ENCODE assay signal across 36 cellular contexts in the genomic region with DNA sequence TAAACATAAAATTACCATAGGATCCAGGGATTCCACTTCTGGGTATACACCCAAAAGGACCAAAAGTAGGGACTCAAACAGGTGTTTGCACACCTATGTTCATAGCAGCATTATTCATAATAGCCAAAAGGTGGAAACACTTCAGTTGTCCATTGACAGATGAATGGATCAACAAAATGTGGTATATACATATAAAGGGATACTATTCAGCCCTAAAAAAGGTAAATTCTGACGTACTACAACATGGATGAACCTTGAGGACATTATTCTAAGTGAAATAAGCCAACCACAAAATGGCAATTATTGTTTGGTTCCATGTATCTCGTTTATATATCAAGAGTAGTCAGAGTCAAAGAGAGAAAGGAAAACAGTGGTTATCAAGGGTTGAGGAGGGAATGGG.
DNase-seq lines count a peak whose midpoint lies in the region; ATAC-seq, FAIRE-seq and TF ChIP-seq lines count a peak whose summit lies in the region.
"Had no signal": no experiment of that assay in that cellular context is flagged by ENCODE, and none has a peak within 500 bp of the region (broad histone marks: within the 10 kb centered on the region; RNA-seq: fewer than 3 reads in every experiment).

No MANE protein-coding gene starts in this region.

- TF ChIP-seq CTCF in A549 (IDR thresholded peaks at IDR 0.05) (no peak), astrocyte (IDR thresholded peaks at IDR 0.05; ENCODE audit: insufficient read depth, low read depth, low read length) (no peak), K562 (IDR thresholded peaks at IDR 0.05 in 2 of 3, conservative IDR thresholded peaks at IDR 0.05 in 1 of 3; ENCODE audit: insufficient read depth in 2 of 3, low read depth in 1 of 3, low read length in 3 of 3) (no peak), nephron progenitor cell (IDR thresholded peaks at IDR 0.05) (no peak)

- H3K36me3 Mint-ChIP-seq in astrocyte (ENCODE audit: low read depth, unreplicated experiment): peaks cover 17% of the 10 kb centered on the region
- H3K36me3 Mint-ChIP-seq in nephron progenitor cell (ENCODE audit: low read depth): peaks cover 5% of the 10 kb centered on the region
- H3K36me3 Mint-ChIP-seq: CD14-positive monocyte; CD4-positive, CD25-positive, alpha-beta regulatory T cell; CD8-positive, alpha-beta T cell had no signal

- H3K27ac ChIP-seq in A549 (no peak overlapping the region), astrocyte (ENCODE audit: low read depth, low read length) (no peak overlapping the region), K562 (ENCODE audit: extremely low read depth, low read depth, low read length) (no peak overlapping the region)
- H3K27ac ChIP-seq: 22Rv1, BLaER1, C4-2B had no signal

- H3K27me3 Mint-ChIP-seq in astrocyte (ENCODE audit: low read depth, unreplicated experiment) (no peaks in the 10 kb centered on the region), nephron progenitor cell (ENCODE audit: low read depth, poor library complexity) (peaks cover 6% of the 10 kb centered on the region)

- in situ Hi-C loops in K562 (cut with MboI): no loop called here

- no peak for TF ChIP-seq RAD21 in A549 (conservative IDR thresholded peaks at IDR 0.05 in 1 of 2, IDR thresholded peaks at IDR 0.05 in 1 of 2)
- no peak for TF ChIP-seq RAD21 in K562 (CRISPR knock-in tag; conservative IDR thresholded peaks at IDR 0.05 in 1 of 2, IDR thresholded peaks at IDR 0.05 in 1 of 2)

- H3K9me1 ChIP-seq in K562 (ENCODE audit: control insufficient read depth, insufficient read depth, low read length): no peaks in the 10 kb centered on the region

- CTCF ChIA-PET in A549 (lab: Yijun Ruan, JAX) (no interaction called here), K562 (lab: Yijun Ruan, JAX; ENCODE audit: low intra/inter-chr PET ratio) (interaction anchor here (0.7 kb wide), 2 partner anchors 105 to 1140 kb away, joined by 3 read pairs; no protein-coding TSS in a partner anchor)

- H3K4me1 ChIP-seq in A549 (peaks cover 12% of the 10 kb centered on the region; the same call in 2 of the 3 replicates), astrocyte (ENCODE audit: insufficient read depth, low read length) (peaks cover 8% of the 10 kb centered on the region), K562 (replicated peaks in 1 of 2; ENCODE audit: control insufficient read depth in 2 of 2, insufficient read depth in 2 of 2, low read length in 2 of 2) (peaks cover 8 to 12% of the 10 kb centered on the region in 2 experiments; a peak in 4 of 5 replicates)
- H3K4me1 ChIP-seq: BE2C, Caco-2 had no signal

- no peak for TF ChIP-seq POLR2A in A549 (IDR thresholded peaks at IDR 0.05; ENCODE audit: low read length)
- no peak for TF ChIP-seq POLR2A in K562 (conservative IDR thresholded peaks at IDR 0.05)

- H2AFZ ChIP-seq in astrocyte (ENCODE audit: low read depth, low read length) (no peak overlapping the region), K562 (ENCODE audit: low read depth, low read length) (no peak overlapping the region)

- H3K4me3 ChIP-seq in A549: no peak overlapping the region
- no peak overlapping the region for H3K4me3 ChIP-seq in astrocyte (ENCODE audit: insufficient read depth, low read depth, low read length)
- H3K4me3 ChIP-seq in K562: no peak overlapping the region
- H3K4me3 ChIP-seq: BLaER1; BLaER1 treated with 17β-estradiol and CSF1 and Interleukin-3, amounts not matched to agents 10 nM and 100 nM had no signal

- H3K4me2 ChIP-seq in A549: no peak overlapping the region
- H3K4me2 ChIP-seq in astrocyte (ENCODE audit: low read length): no peak overlapping the region
- no peak overlapping the region for H3K4me2 ChIP-seq in K562 (ENCODE audit: insufficient read depth, low read length)
- H3K4me2 ChIP-seq: BLaER1; BLaER1 treated with 17β-estradiol and CSF1 and Interleukin-3, amounts not matched to agents 10 nM and 100 nM had no signal

- H3K36me3 ChIP-seq in astrocyte (ENCODE audit: insufficient read depth, low read length): peaks cover 2% of the 10 kb centered on the region
- no peaks in the 10 kb centered on the region for H3K36me3 ChIP-seq in K562 (ENCODE audit: control insufficient read depth, insufficient read depth, low read length)
- H3K36me3 ChIP-seq: BE2C had no signal

- H3K4me3 Mint-ChIP-seq in astrocyte (ENCODE audit: unreplicated experiment) (no peak overlapping the region), nephron progenitor cell (no peak overlapping the region)
- H3K4me3 Mint-ChIP-seq: B cell; CD14-positive monocyte; CD4-positive, alpha-beta memory T cell; CD4-positive, alpha-beta T cell; CD4-positive, CD25-positive, alpha-beta regulatory T cell; CD8-positive, alpha-beta memory T cell; CD8-positive, alpha-beta T cell had no signal

- H3K9me3 ChIP-seq in A549 (no peaks in the 10 kb centered on the region; the same call in 2 of the 3 replicates), astrocyte (ENCODE audit: insufficient read depth, low read depth, low read length) (no peaks in the 10 kb centered on the region), K562 (replicated peaks; ENCODE audit: control insufficient read depth, insufficient read depth, low read depth, low read length) (no peaks in the 10 kb centered on the region; the same call in 1 of the 2 replicates)
- H3K9me3 ChIP-seq: BE2C had no signal

- H4K20me1 ChIP-seq in astrocyte (ENCODE audit: insufficient read depth, low read length) (peaks cover 7% of the 10 kb centered on the region), K562 (replicated peaks; ENCODE audit: control insufficient read depth, insufficient read depth, low read length) (no peaks in the 10 kb centered on the region)
- H4K20me1 ChIP-seq: BLaER1 treated with 17β-estradiol and CSF1 and Interleukin-3, amounts not matched to agents 10 nM and 100 nM had no signal

- DNase-seq in A549 (ENCODE audit: low read depth in 1 of 2, low spot score in 1 of 2) (no peak), astrocyte (ENCODE audit: low read depth) (no peak), K562 (ENCODE audit: extremely low read depth in 1 of 4, low spot score in 3 of 4) (no peak), urothelium cell line (ENCODE audit: low spot score) (no peak), T-helper 2 cell (no peak), nephron progenitor cell (no peak)
- no peak for DNase-seq in activated CD8-positive, alpha-beta memory T cell treated with anti-CD3 and anti-CD28 coated beads for 24 hours
- DNase-seq: 8988T; ACHN; AML-193; BE2C; C1 segment of cervical spinal cord; Caco-2; Calu3; CD4-positive, alpha-beta memory T cell; CD4-positive, alpha-beta T cell; CD4-positive, CD25-positive, alpha-beta regulatory T cell; CD8-positive, alpha-beta memory T cell; CD8-positive, alpha-beta T cell; COR-L47; DMS 273 treated with DMSO at 0.1 percent for 48 hours; DMS153; DMS53; DMS79; DMS79 treated with DMSO at 0.1 percent for 48 hours; DND-41; EL had no signal

- no peaks in the 10 kb centered on the region for H3K79me2 ChIP-seq in astrocyte (ENCODE audit: insufficient read depth, low read length)
- H3K79me2 ChIP-seq in K562 (ENCODE audit: control insufficient read depth, insufficient read depth, low read length): no peaks in the 10 kb centered on the region

- no TSS peak for BruUV-seq in K562 (replicated peaks; lab: Mats Ljungman, UMichigan)

- ATAC-seq in A549 (no peak), K562 (no peak), GM18858 (IDR thresholded peaks at IDR 0.05; ENCODE audit: unreplicated experiment) (no peak)
- ATAC-seq: CD8-positive, alpha-beta T cell had no signal

- H3K9me3 Mint-ChIP-seq in astrocyte (ENCODE audit: unreplicated experiment): peaks cover 7% of the 10 kb centered on the region
- peaks cover 11% of the 10 kb centered on the region for H3K9me3 Mint-ChIP-seq in nephron progenitor cell
- H3K9me3 Mint-ChIP-seq: CD8-positive, alpha-beta T cell had no signal

- H3K27ac Mint-ChIP-seq in astrocyte (ENCODE audit: unreplicated experiment): no peak overlapping the region
- no peak overlapping the region for H3K27ac Mint-ChIP-seq in nephron progenitor cell
- H3K27ac Mint-ChIP-seq: B cell; CD14-positive monocyte; CD4-positive, alpha-beta memory T cell; CD4-positive, alpha-beta T cell; CD4-positive, CD25-positive, alpha-beta regulatory T cell; CD8-positive, alpha-beta memory T cell; CD8-positive, alpha-beta T cell had no signal

- peaks cover 13% of the 10 kb centered on the region for H3K4me1 Mint-ChIP-seq in astrocyte (ENCODE audit: low read depth, unreplicated experiment)
- peaks cover 26% of the 10 kb centered on the region for H3K4me1 Mint-ChIP-seq in nephron progenitor cell
- H3K4me1 Mint-ChIP-seq: CD4-positive, alpha-beta memory T cell; CD4-positive, CD25-positive, alpha-beta regulatory T cell; CD8-positive, alpha-beta memory T cell had no signal

- POLR2A ChIA-PET in A549 (lab: Yijun Ruan, JAX) (no interaction called here), K562 (lab: Yijun Ruan, JAX) (interaction anchor here (3.4 kb wide), 1 partner anchor 8 kb away, joined by 19 read pairs; no protein-coding TSS in a partner anchor)

- FAIRE-seq in A549 (lab: Jason Lieb, UNC): no peak
- peak; percentile 20 for FAIRE-seq in astrocyte (lab: Jason Lieb, UNC)
- no peak for FAIRE-seq in K562 (lab: Jason Lieb, UNC)
- peak; percentile 20 for FAIRE-seq in urothelium cell line (lab: Jason Lieb, UNC)
- FAIRE-seq: A204.1, D721Med had no signal

- no peak overlapping the region for H3K9ac ChIP-seq in astrocyte (ENCODE audit: low read length)
- no peak overlapping the region for H3K9ac ChIP-seq in K562 (ENCODE audit: insufficient read depth in 1 of 2, low read depth in 2 of 2, low read length in 2 of 2)
- H3K9ac ChIP-seq: BLaER1; BLaER1 treated with 17β-estradiol and CSF1 and Interleukin-3, amounts not matched to agents 10 nM and 100 nM had no signal

- TF ChIP-seq EP300 in A549 (IDR thresholded peaks at IDR 0.05): no peak
- TF ChIP-seq EP300 in K562 (IDR thresholded peaks at IDR 0.05; ENCODE audit: low read length): no peak

- H3K27me3 ChIP-seq in astrocyte (ENCODE audit: insufficient read depth, low read length): no peaks in the 10 kb centered on the region
- H3K27me3 ChIP-seq in K562 (ENCODE audit: control insufficient read depth in 2 of 2, insufficient read depth in 2 of 2, low read length in 2 of 2): peaks cover 8 to 23% of the 10 kb centered on the region in 2 experiments
- H3K27me3 ChIP-seq: BE2C; BLaER1; BLaER1 treated with 17β-estradiol and CSF1 and Interleukin-3, amounts not matched to agents 10 nM and 100 nM had no signal

- intact Hi-C loops in K562 (cut with micrococcal nuclease): no loop called here

- 86% methylated on average over 2 of the region's 2 CpGs for WGBS in A549 (ENCODE audit: missing lambda C conversion rate)
- 3% methylated on average over 2 of the region's 2 CpGs for WGBS in K562 (ENCODE audit: insufficient coverage, low coverage, missing lambda C conversion rate)

TF ChIP-seq in A549, 52 proteins besides CTCF, POLR2A, EP300 and RAD21 (continues in another document):
- no peak for TF ChIP-seq BHLHE40 (IDR thresholded peaks at IDR 0.05; ENCODE audit: low read depth, low read length)
- TF ChIP-seq FOSB (CRISPR knock-in tag; IDR thresholded peaks at IDR 0.05): peak; percentile 46; the same call in 1 of the 2 replicates
- no peak for TF ChIP-seq CEBPB (IDR thresholded peaks at IDR 0.05)
- no peak for TF ChIP-seq ESRRA (IDR thresholded peaks at IDR 0.05; ENCODE audit: borderline replicate concordance, low read length)

TF ChIP-seq in K562, 482 proteins besides CTCF, POLR2A, EP300 and RAD21 (continues in another document):
- TF ChIP-seq PHF21A (IDR thresholded peaks at IDR 0.05; ENCODE audit: borderline replicate concordance, low read depth) (no peak), PHF20 (IDR thresholded peaks at IDR 0.05; ENCODE audit: partially characterized antibody) (no peak)
